In the genomic region with DNA sequence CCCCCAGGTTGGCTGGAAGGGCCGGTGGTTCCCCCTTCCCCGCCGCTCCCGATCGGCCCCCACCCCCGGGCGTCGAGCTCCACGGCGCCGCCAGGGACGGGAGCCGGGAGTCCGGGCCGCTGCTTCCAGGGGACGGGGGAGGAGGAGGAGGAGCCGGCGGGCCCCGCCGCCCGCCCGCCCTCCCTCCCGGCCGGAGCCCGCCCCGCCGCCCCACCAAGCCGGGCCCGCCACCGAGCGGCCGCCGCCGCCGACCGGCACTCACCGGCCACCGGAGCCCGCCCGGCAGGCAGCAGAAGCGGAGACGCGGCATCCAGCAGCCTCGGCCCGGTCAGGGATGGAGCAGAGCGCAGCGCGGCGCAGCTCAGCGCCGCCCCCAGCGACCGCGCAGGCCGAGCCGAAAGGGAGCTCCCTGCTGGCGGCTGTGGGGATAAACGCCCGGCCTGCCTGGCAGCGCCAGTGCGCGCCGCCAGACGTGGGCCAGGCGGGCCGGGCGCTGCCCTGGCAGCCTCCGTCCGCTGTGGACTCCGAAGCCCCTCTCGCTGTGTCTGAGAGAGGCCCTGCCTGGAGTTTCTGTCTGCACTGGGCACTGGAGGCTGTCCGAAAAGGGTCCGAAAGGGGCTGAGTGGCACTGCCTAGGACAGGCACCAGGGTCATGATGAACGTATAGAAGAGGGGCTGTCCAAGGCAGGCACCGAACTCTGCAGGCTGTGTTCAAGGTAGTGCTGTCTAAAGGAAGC, we compare ENCODE assay signal across 8 cellular contexts. TPM values are rescaled to one million over a fixed set of nuclear protein-coding genes. Genes with fewer than 3 reads are reported as not detected.
DNase-seq lines count a peak whose midpoint lies in the region; ATAC-seq and TF ChIP-seq lines count a peak whose summit lies in the region.

A gene with protein sequence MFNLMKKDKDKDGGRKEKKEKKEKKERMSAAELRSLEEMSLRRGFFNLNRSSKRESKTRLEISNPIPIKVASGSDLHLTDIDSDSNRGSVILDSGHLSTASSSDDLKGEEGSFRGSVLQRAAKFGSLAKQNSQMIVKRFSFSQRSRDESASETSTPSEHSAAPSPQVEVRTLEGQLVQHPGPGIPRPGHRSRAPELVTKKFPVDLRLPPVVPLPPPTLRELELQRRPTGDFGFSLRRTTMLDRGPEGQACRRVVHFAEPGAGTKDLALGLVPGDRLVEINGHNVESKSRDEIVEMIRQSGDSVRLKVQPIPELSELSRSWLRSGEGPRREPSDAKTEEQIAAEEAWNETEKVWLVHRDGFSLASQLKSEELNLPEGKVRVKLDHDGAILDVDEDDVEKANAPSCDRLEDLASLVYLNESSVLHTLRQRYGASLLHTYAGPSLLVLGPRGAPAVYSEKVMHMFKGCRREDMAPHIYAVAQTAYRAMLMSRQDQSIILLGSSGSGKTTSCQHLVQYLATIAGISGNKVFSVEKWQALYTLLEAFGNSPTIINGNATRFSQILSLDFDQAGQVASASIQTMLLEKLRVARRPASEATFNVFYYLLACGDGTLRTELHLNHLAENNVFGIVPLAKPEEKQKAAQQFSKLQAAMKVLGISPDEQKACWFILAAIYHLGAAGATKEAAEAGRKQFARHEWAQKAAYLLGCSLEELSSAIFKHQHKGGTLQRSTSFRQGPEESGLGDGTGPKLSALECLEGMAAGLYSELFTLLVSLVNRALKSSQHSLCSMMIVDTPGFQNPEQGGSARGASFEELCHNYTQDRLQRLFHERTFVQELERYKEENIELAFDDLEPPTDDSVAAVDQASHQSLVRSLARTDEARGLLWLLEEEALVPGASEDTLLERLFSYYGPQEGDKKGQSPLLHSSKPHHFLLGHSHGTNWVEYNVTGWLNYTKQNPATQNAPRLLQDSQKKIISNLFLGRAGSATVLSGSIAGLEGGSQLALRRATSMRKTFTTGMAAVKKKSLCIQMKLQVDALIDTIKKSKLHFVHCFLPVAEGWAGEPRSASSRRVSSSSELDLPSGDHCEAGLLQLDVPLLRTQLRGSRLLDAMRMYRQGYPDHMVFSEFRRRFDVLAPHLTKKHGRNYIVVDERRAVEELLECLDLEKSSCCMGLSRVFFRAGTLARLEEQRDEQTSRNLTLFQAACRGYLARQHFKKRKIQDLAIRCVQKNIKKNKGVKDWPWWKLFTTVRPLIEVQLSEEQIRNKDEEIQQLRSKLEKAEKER (N-terminal part only) (minus strand): TSS at position 348 of the 737 bp plus-strand sequence. CDS start 13,458 bp downstream, outside the sequence.

- peaks cover 44% of the 10 kb centered on the region for H3K4me1 ChIP-seq in PC-3 (ENCODE audit: insufficient read depth, low read length)
- peaks cover 29% of the 10 kb centered on the region for H3K4me1 ChIP-seq in muscle layer of colon (ENCODE audit: insufficient read depth, low read length)

- H2AFZ ChIP-seq in PC-3 (ENCODE audit: low read length), result peak within 1 kb of the TSS; percentile 89

- peak; percentile 75 for TF ChIP-seq CTCF in CD4-positive, alpha-beta T cell (IDR thresholded peaks at IDR 0.05)
- peak; percentile 60 for TF ChIP-seq CTCF in PC-3 (conservative IDR thresholded peaks at IDR 0.05; ENCODE audit: low read depth, low read length)

- H3K27ac Mint-ChIP-seq in CD4-positive, alpha-beta T cell, result no peak within 1 kb of the TSS
- H3K27ac Mint-ChIP-seq in activated T-cell treated with anti-CD3 and anti-CD28 coated beads, Interleukin-2, amount 50 U/mL, for 24 hours, result no peak within 1 kb of the TSS

- no peaks in the 10 kb centered on the region for H3F3A ChIP-seq in PC-3 (ENCODE audit: low read length, unreplicated experiment)

- no peak within 1 kb of the TSS for H3K27ac ChIP-seq in CD4-positive, alpha-beta T cell (ENCODE audit: low read depth, low read length)
- peak within 1 kb of the TSS; percentile 81 for H3K27ac ChIP-seq in PC-3 (ENCODE audit: low read length)
- H3K27ac ChIP-seq in muscle layer of colon (ENCODE audit: low read depth, low read length), result peak within 1 kb of the TSS; percentile 79

- peak within 1 kb of the TSS; percentile 72 for H3K4me3 ChIP-seq in PC-3 (ENCODE audit: low read length)
- peak within 1 kb of the TSS; percentile 56 to 63 for H3K4me3 ChIP-seq in muscle layer of colon (ENCODE audit: low read depth in 1 of 2, low read length in 2 of 2)

- no peaks in the 10 kb centered on the region for H3K27me3 ChIP-seq in CD4-positive, alpha-beta T cell (ENCODE audit: control insufficient read depth, insufficient read depth, low read length)
- H3K27me3 ChIP-seq in PC-3 (ENCODE audit: low read length) (no peaks in the 10 kb centered on the region), muscle layer of colon (ENCODE audit: control insufficient read depth in 1 of 2, insufficient read depth in 2 of 2, low read length in 2 of 2) (no peaks in the 10 kb centered on the region)

- no peaks in the 10 kb centered on the region for H3K27me3 Mint-ChIP-seq in CD4-positive, alpha-beta T cell
- no peaks in the 10 kb centered on the region for H3K27me3 Mint-ChIP-seq in activated T-cell treated with anti-CD3 and anti-CD28 coated beads, Interleukin-2, amount 50 U/mL, for 24 hours

- ATAC-seq in CD4-positive, alpha-beta T cell (ENCODE audit: poor library complexity), result peak; percentile 91
- peak; percentile 81 for ATAC-seq in GM19455 (IDR thresholded peaks at IDR 0.05; ENCODE audit: unreplicated experiment)
- ATAC-seq in PC-3, result peak; percentile 74
- ATAC-seq in esophagus mucosa, result peak; percentile 64

- H3K9ac ChIP-seq in PC-3 (ENCODE audit: low read length) (peak within 1 kb of the TSS; percentile 52), muscle layer of colon (ENCODE audit: low read length) (peak within 1 kb of the TSS; percentile 75)

- H3K36me3 Mint-ChIP-seq in CD4-positive, alpha-beta T cell (ENCODE audit: low read depth), result no peaks in the 10 kb centered on the region
- H3K36me3 Mint-ChIP-seq in activated T-cell treated with anti-CD3 and anti-CD28 coated beads, Interleukin-2, amount 50 U/mL, for 24 hours (ENCODE audit: low read depth), result no peaks in the 10 kb centered on the region

- intact Hi-C loops in CD4-positive, alpha-beta T cell (cut with DNase I, micrococcal nuclease), result loop anchor here (1.0 to 10.0 kb wide), 4 partner anchors 31 to 215 kb away; no protein-coding TSS in a partner anchor
- intact Hi-C loops in PC-3 (cut with micrococcal nuclease), result loop anchor here (5.0 kb wide), 1 partner anchor 37 kb away; no protein-coding TSS in a partner anchor

- DNase-seq in CD4-positive, alpha-beta T cell, result peak; percentile 53 to 81 (median 72)
- peak; percentile 85 for DNase-seq in HT-29 (ENCODE audit: low spot score)
- DNase-seq in PC-3, result peak; percentile 76
- peak; percentile 91 for DNase-seq in activated T-cell treated with anti-CD3 and anti-CD28 coated beads, Interleukin-2, amount 50 U/mL, for 24 hours
- peak; percentile 52 for DNase-seq in stimulated activated CD8-positive, alpha-beta memory T cell treated with anti-CD3 and anti-CD28 coated beads, Interleukin-7, amount 100 ng/mL, for 24 hours (ENCODE audit: low read depth)

- H3K4me3 Mint-ChIP-seq in CD4-positive, alpha-beta T cell, result peak within 1 kb of the TSS; percentile 75
- peak within 1 kb of the TSS; percentile 53 for H3K4me3 Mint-ChIP-seq in activated T-cell treated with anti-CD3 and anti-CD28 coated beads, Interleukin-2, amount 50 U/mL, for 24 hours

- no TSS peak for BruUV-seq in PC-3 (replicated peaks; lab: Mats Ljungman, UMichigan)

- H3K79me2 ChIP-seq in PC-3 (ENCODE audit: low read length), result peaks cover 27% of the 10 kb centered on the region

- H3K36me3 ChIP-seq in PC-3 (ENCODE audit: low read depth, low read length) (no peaks in the 10 kb centered on the region), muscle layer of colon (ENCODE audit: insufficient read depth, low read length) (no peaks in the 10 kb centered on the region)

- POLR2A ChIA-PET in CD4-positive, alpha-beta T cell (lab: Charles Lee), result interaction anchor here (0.6 to 2.2 kb wide), 9 partner anchors 25 to 114 kb away, joined by 3 to 36 read pairs (median 8); a partner anchor contains a TSS
- POLR2A ChIA-PET in PC-3 (lab: Charles Lee; ENCODE audit: unreplicated experiment), result interaction anchor here (0.6 to 0.7 kb wide), 3 partner anchors 31 to 68 kb away, joined by 6 to 22 read pairs (median 20); no protein-coding TSS in a partner anchor

- H3K9me3 Mint-ChIP-seq in CD4-positive, alpha-beta T cell, result no peaks in the 10 kb centered on the region
- H3K9me3 Mint-ChIP-seq in activated T-cell treated with anti-CD3 and anti-CD28 coated beads, Interleukin-2, amount 50 U/mL, for 24 hours, result no peaks in the 10 kb centered on the region

- no peaks in the 10 kb centered on the region for H3K9me3 ChIP-seq in CD4-positive, alpha-beta T cell (ENCODE audit: control insufficient read depth, low read length)
- no peaks in the 10 kb centered on the region for H3K9me3 ChIP-seq in PC-3 (ENCODE audit: low read length)
- no peaks in the 10 kb centered on the region for H3K9me3 ChIP-seq in muscle layer of colon (ENCODE audit: low read length)

- H3K9me2 ChIP-seq in PC-3 (replicated peaks; ENCODE audit: low read length), result no peaks in the 10 kb centered on the region

- no peaks in the 10 kb centered on the region for H4K20me1 ChIP-seq in PC-3 (ENCODE audit: low read length)

- peaks cover 34% of the 10 kb centered on the region for H3K4me1 Mint-ChIP-seq in CD4-positive, alpha-beta T cell (ENCODE audit: low read depth)
- H3K4me1 Mint-ChIP-seq in activated T-cell treated with anti-CD3 and anti-CD28 coated beads, Interleukin-2, amount 50 U/mL, for 24 hours (ENCODE audit: low read depth), result peaks cover 38% of the 10 kb centered on the region

- H3K4me2 ChIP-seq in PC-3 (ENCODE audit: low read length), result peak within 1 kb of the TSS; percentile 93

- CTCF ChIA-PET in CD4-positive, alpha-beta T cell (lab: Charles Lee), result interaction anchor here (0.6 to 9.7 kb wide), 25 partner anchors 8 to 517 kb away, joined by 3 to 216 read pairs (median 4); a partner anchor contains a TSS
- CTCF ChIA-PET in PC-3 (lab: Charles Lee), result interaction anchor here (0.6 to 3.2 kb wide), 10 partner anchors 25 to 470 kb away, joined by 3 to 34 read pairs (median 7); no protein-coding TSS in a partner anchor

RNA-seq across cellular contexts. Expression of the gene that starts here (rescaled TPM):
- total RNA-seq in CD4-positive, alpha-beta T cell, result 10 to 100 TPM; 87.0 to 90.1 TPM
- 105 and 108 TPM in 2 replicates for total RNA-seq in HT-29 (2014; rRNA removed; shearing (Covaris generic))
- total RNA-seq in PC-3 (2014; rRNA removed) (28.0 and 36.1 TPM in 2 replicates), esophagus mucosa (51.7 TPM)
